In genomic region chr17:18167421-18167820, GRCh38 we compare ENCODE assay signal across 21 cellular contexts.
"Had no signal": no experiment of that assay in that cellular context is flagged by ENCODE, and none has a peak within 500 bp of the region (broad histone marks: within the 10 kb centered on the region; RNA-seq: fewer than 3 reads in every experiment).

No MANE protein-coding gene starts in this region.

- H3K27ac Mint-ChIP-seq: stimulated activated naive B cell treated with anti-CD40 and anti-IgM and Interleukin-4, amounts not matched to agents 10 μg/mL and 1 μg/mL and 100 μg/mL, for 72 hours; stimulated activated naive CD8-positive, alpha-beta T cell treated with anti-CD3 and anti-CD28 coated beads, Interleukin-15, amount 100 ng/mL, for 72 hours had no signal

- H3K9me3 Mint-ChIP-seq: naive thymus-derived CD8-positive, alpha-beta T cell; stimulated activated naive B cell treated with anti-CD40 and anti-IgM and Interleukin-4, amounts not matched to agents 10 μg/mL and 1 μg/mL and 100 μg/mL, for 72 hours; stimulated activated naive CD8-positive, alpha-beta T cell treated with anti-CD3 and anti-CD28 coated beads, Interleukin-15, amount 100 ng/mL, for 72 hours had no signal

- H3K79me2 ChIP-seq: parathyroid adenoma had no signal

- DNase-seq: cortex of kidney; dorsolateral prefrontal cortex; effector CD8-positive, alpha-beta T cell; foreskin melanocyte; heart left ventricle; hippocampal formation; mammary epithelial cell; mucosa of descending colon; naive thymus-derived CD8-positive, alpha-beta T cell; nucleus accumbens; spleen; stimulated activated CD4-positive, alpha-beta T cell treated with anti-CD3 and anti-CD28 coated beads, Interleukin-15, amount 100 ng/mL, for 24 hours; stimulated activated CD4-positive, alpha-beta T cell treated with anti-CD3 and anti-CD28 coated beads, Interleukin-1b, Interleukin-23, amount 100 ng/mL, for 48 hours; stimulated activated CD4-positive, alpha-beta T cell treated with anti-CD3 and anti-CD28 coated beads, Interleukin-4, amount 100 ng/mL, for 24 hours; stimulated activated naive B cell treated with anti-CD40 and anti-IgM and Interleukin-4, amounts not matched to agents 10 μg/mL and 1 μg/mL and 100 μg/mL, for 72 hours; stimulated activated naive CD8-positive, alpha-beta T cell treated with anti-CD3 and anti-CD28 coated beads, Interleukin-15, amount 100 ng/mL, for 72 hours; testis had no signal

- H3K4me3 ChIP-seq: dorsolateral prefrontal cortex, heart left ventricle, mucosa of descending colon, prostate gland, spleen, testis, tibial nerve had no signal

- H3K36me3 Mint-ChIP-seq: naive thymus-derived CD8-positive, alpha-beta T cell; stimulated activated naive B cell treated with anti-CD40 and anti-IgM and Interleukin-4, amounts not matched to agents 10 μg/mL and 1 μg/mL and 100 μg/mL, for 72 hours had no signal

- H3K27me3 Mint-ChIP-seq: naive thymus-derived CD8-positive, alpha-beta T cell; stimulated activated naive B cell treated with anti-CD40 and anti-IgM and Interleukin-4, amounts not matched to agents 10 μg/mL and 1 μg/mL and 100 μg/mL, for 72 hours; stimulated activated naive CD8-positive, alpha-beta T cell treated with anti-CD3 and anti-CD28 coated beads, Interleukin-15, amount 100 ng/mL, for 72 hours had no signal

- H3K9ac ChIP-seq: parathyroid adenoma had no signal

- H3K27ac ChIP-seq: dorsolateral prefrontal cortex, heart left ventricle, parathyroid adenoma, prostate gland, spleen, testis, tibial nerve had no signal

- ATAC-seq: heart left ventricle; naive thymus-derived CD8-positive, alpha-beta T cell; sciatic nerve; stimulated activated naive B cell treated with anti-CD40 and anti-IgM and Interleukin-4, amounts not matched to agents 10 μg/mL and 1 μg/mL and 100 μg/mL, for 72 hours; stimulated activated naive CD8-positive, alpha-beta T cell treated with anti-CD3 and anti-CD28 coated beads, Interleukin-15, amount 100 ng/mL, for 72 hours had no signal

- H3K9me3 ChIP-seq: heart left ventricle, mucosa of descending colon, prostate gland, testis, tibial nerve had no signal

- H3K27me3 ChIP-seq: dorsolateral prefrontal cortex, heart left ventricle, spleen, testis, tibial nerve had no signal

- H3K36me3 ChIP-seq: heart left ventricle, prostate gland, spleen had no signal

- H3K4me1 Mint-ChIP-seq: naive thymus-derived CD8-positive, alpha-beta T cell; stimulated activated naive B cell treated with anti-CD40 and anti-IgM and Interleukin-4, amounts not matched to agents 10 μg/mL and 1 μg/mL and 100 μg/mL, for 72 hours; stimulated activated naive CD8-positive, alpha-beta T cell treated with anti-CD3 and anti-CD28 coated beads, Interleukin-15, amount 100 ng/mL, for 72 hours had no signal

- H3K4me3 Mint-ChIP-seq: naive thymus-derived CD8-positive, alpha-beta T cell; stimulated activated naive B cell treated with anti-CD40 and anti-IgM and Interleukin-4, amounts not matched to agents 10 μg/mL and 1 μg/mL and 100 μg/mL, for 72 hours; stimulated activated naive CD8-positive, alpha-beta T cell treated with anti-CD3 and anti-CD28 coated beads, Interleukin-15, amount 100 ng/mL, for 72 hours had no signal

- H2AFZ ChIP-seq: parathyroid adenoma had no signal

- H3K4me1 ChIP-seq: prostate gland, spleen, testis, tibial nerve had no signal
